ENCODE assay signal across 8 cellular contexts in the genomic region with DNA sequence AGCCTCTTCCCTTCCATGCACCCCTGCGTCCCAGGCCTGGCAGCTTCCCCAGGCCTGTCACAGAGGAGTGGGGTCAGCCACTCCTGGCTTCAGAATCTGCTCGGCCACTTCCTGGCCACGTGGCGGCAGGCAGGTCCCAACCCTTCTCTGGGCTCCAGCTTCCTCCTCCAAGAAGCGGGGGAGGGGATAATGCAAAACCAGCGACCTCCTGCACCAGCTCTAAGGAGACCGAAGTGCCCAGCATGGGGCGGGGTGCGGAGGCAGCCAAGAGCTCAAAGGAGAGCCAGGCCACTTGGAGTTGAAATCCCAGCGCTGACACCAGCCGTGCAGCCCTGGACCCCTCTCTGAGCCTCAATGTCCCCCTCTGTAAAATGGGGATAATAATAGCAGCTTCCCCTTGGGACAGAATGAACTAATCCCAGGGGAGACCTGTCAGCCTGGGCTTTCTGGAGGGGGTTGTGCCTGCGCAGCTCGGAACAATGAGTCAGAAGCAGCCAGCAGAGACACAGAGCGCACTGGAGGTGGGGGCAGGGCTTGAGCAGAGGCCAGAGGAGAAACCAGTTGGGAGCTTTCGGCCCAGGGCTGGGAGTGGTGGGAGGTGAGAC. TPM values are rescaled to one million over a fixed set of nuclear protein-coding genes. Genes with fewer than 3 reads are reported as not detected.
A peak's percentile ranks its signal among the peaks of the same experiment; 100 is the strongest.
DNase-seq lines count a peak whose midpoint lies in the region; ATAC-seq, FAIRE-seq and TF ChIP-seq lines count a peak whose summit lies in the region.

No MANE protein-coding gene starts in this region.

- no peaks in the 10 kb centered on the region for H4K20me1 ChIP-seq in endothelial cell of umbilical vein (replicated peaks; ENCODE audit: control insufficient read depth, extremely low read depth, insufficient read depth, low read length)

- DNase-seq in GM03348 (ENCODE audit: low spot score) = peak; percentile 97
- DNase-seq in OCI-M1 (lab: John Stamatoyannopoulos, UW) = peak; percentile 75
- DNase-seq in endothelial cell of umbilical vein (ENCODE audit: low read depth, low spot score) = peak; percentile 77
- DNase-seq in mesenchymal stem cell = peak; percentile 93
- DNase-seq in upper lobe of right lung = peak; percentile 77
- DNase-seq in activated naive CD4-positive, alpha-beta T cell treated with Interleukin-2 at 50 U/mL for 16 hours = no peak

- H2AK5ac ChIP-seq in mesenchymal stem cell (ENCODE audit: low read length, severe bottlenecking) = peak overlapping the region; percentile 54

- no peaks in the 10 kb centered on the region for H3K9me1 ChIP-seq in endothelial cell of umbilical vein (replicated peaks; ENCODE audit: control insufficient read depth, extremely low read depth, insufficient read depth, low read length)

- no peak for TF ChIP-seq POLR2A in endothelial cell of umbilical vein (IDR thresholded peaks at IDR 0.05; ENCODE audit: low read depth, low read length)

- H3K9me3 ChIP-seq in endothelial cell of umbilical vein (replicated peaks; ENCODE audit: control insufficient read depth, insufficient read depth, low read length) = no peaks in the 10 kb centered on the region
- H3K9me3 ChIP-seq in mesenchymal stem cell (ENCODE audit: control insufficient read depth, low read length) = no peaks in the 10 kb centered on the region
- no peaks in the 10 kb centered on the region for H3K9me3 ChIP-seq in upper lobe of right lung

- no peak overlapping the region for H3K23ac ChIP-seq in mesenchymal stem cell (ENCODE audit: low read length in 2 of 2)

- H3K9ac ChIP-seq in endothelial cell of umbilical vein (replicated peaks; ENCODE audit: extremely low read depth, insufficient read depth, low read length) = peak overlapping the region; percentile 22
- H3K9ac ChIP-seq in mesenchymal stem cell (ENCODE audit: low read length) = peak overlapping the region; percentile 36

- TF ChIP-seq CTCF in endothelial cell of umbilical vein (IDR thresholded peaks at IDR 0.05; ENCODE audit: extremely low read depth in 1 of 2, insufficient read depth in 1 of 2, low read depth in 1 of 2, low read length in 2 of 2) (no peak), upper lobe of right lung (IDR thresholded peaks at IDR 0.05) (no peak)

- H3K4me3 ChIP-seq in endothelial cell of umbilical vein (replicated peaks in 1 of 3; ENCODE audit: insufficient read depth in 1 of 3, low read depth in 1 of 3, low read length in 3 of 3) (no peak overlapping the region), mesenchymal stem cell (ENCODE audit: insufficient read depth in 1 of 2, low read depth in 1 of 2, low read length in 2 of 2) (no peak overlapping the region), upper lobe of right lung (no peak overlapping the region)

- peak overlapping the region; percentile 55 for H2BK15ac ChIP-seq in mesenchymal stem cell (ENCODE audit: low read depth, poor library complexity, severe bottlenecking)

- peak; percentile 93 for FAIRE-seq in endothelial cell of umbilical vein (lab: Jason Lieb, UNC)

- H2BK5ac ChIP-seq in mesenchymal stem cell (ENCODE audit: low read depth, low read length, poor library complexity, severe bottlenecking) = no peak overlapping the region

- H3K14ac ChIP-seq in mesenchymal stem cell (ENCODE audit: low read length in 2 of 2) = peak overlapping the region in 1 of 2 experiments; percentile 94

- intact Hi-C loops in endothelial cell of umbilical vein (cut with micrococcal nuclease) = no loop called here
- intact Hi-C loops in upper lobe of right lung (cut with DNase I) = no loop called here

- H3K79me1 ChIP-seq in mesenchymal stem cell (replicated peaks; ENCODE audit: low read length, poor library complexity, severe bottlenecking) = no peaks in the 10 kb centered on the region

- H3K4me1 ChIP-seq in endothelial cell of umbilical vein (ENCODE audit: control insufficient read depth, extremely low read depth, insufficient read depth, low read length) (peaks cover 12% of the 10 kb centered on the region), mesenchymal stem cell (ENCODE audit: control insufficient read depth, insufficient read depth, low read depth, low read length) (peaks cover 45% of the 10 kb centered on the region), upper lobe of right lung (peaks cover 18% of the 10 kb centered on the region)

- peak overlapping the region; percentile 93 to 98 for H2BK12ac ChIP-seq in mesenchymal stem cell (ENCODE audit: low read length in 2 of 2)

- peak overlapping the region; percentile 94 for H2AFZ ChIP-seq in endothelial cell of umbilical vein (ENCODE audit: low read depth, low read length)
- H2AFZ ChIP-seq in mesenchymal stem cell (ENCODE audit: low read depth, low read length) = peak overlapping the region; percentile 85

- H3K27me3 ChIP-seq in endothelial cell of umbilical vein (ENCODE audit: control insufficient read depth in 2 of 2, insufficient read depth in 2 of 2, low read length in 2 of 2) = no peaks in the 10 kb centered on the region
- no peaks in the 10 kb centered on the region for H3K27me3 ChIP-seq in mesenchymal stem cell (ENCODE audit: control insufficient read depth in 1 of 2, insufficient read depth in 1 of 2, low read length in 2 of 2)
- no peaks in the 10 kb centered on the region for H3K27me3 ChIP-seq in upper lobe of right lung

- H3K4ac ChIP-seq in mesenchymal stem cell (ENCODE audit: low read depth in 1 of 2, low read length in 2 of 2) = peak overlapping the region; percentile 19 to 71

- H3K36me3 ChIP-seq in endothelial cell of umbilical vein (ENCODE audit: control insufficient read depth in 2 of 2, extremely low read depth in 1 of 2, insufficient read depth in 2 of 2, low read length in 2 of 2) (no peaks in the 10 kb centered on the region), mesenchymal stem cell (ENCODE audit: control insufficient read depth in 1 of 2, insufficient read depth in 2 of 2, low read depth in 1 of 2, low read length in 2 of 2) (no peaks in the 10 kb centered on the region), upper lobe of right lung (no peaks in the 10 kb centered on the region)

- POLR2A ChIA-PET in endothelial cell of umbilical vein (lab: Charles Lee) = no interaction called here

- 16% methylated on average over 12 of the region's 15 CpGs for WGBS in mesenchymal stem cell

- ATAC-seq in upper lobe of right lung = peak; percentile 73
- ATAC-seq in GM21423 (IDR thresholded peaks at IDR 0.05; ENCODE audit: unreplicated experiment) = no peak
- no peak for ATAC-seq in HG03039 (IDR thresholded peaks at IDR 0.05; ENCODE audit: unreplicated experiment)

- CTCF ChIA-PET in endothelial cell of umbilical vein (lab: Charles Lee) = interaction anchor here (0.9 to 1.7 kb wide), 3 partner anchors 18 to 622 kb away, joined by 3 to 24 read pairs (median 4); a partner anchor contains a TSS

- H4K91ac ChIP-seq in mesenchymal stem cell (ENCODE audit: low read length) = peak overlapping the region; percentile 95

- peak overlapping the region; percentile 98 for H4K8ac ChIP-seq in mesenchymal stem cell (ENCODE audit: low read length)

- BruUV-seq in endothelial cell of umbilical vein (replicated peaks; lab: Mats Ljungman, UMichigan) = no TSS peak

- H3K4me2 ChIP-seq in endothelial cell of umbilical vein (ENCODE audit: insufficient read depth, low read length) (peak overlapping the region; percentile 12), mesenchymal stem cell (ENCODE audit: low read length, poor library complexity, severe bottlenecking) (no peak overlapping the region)

- dilution Hi-C loops in endothelial cell of umbilical vein (cut with MboI; ENCODE audit: extremely low pct_ligation_motif_present, low sequenced_read_pairs) = no loop called here

- H2BK120ac ChIP-seq in mesenchymal stem cell (ENCODE audit: low read depth, low read length) = peak overlapping the region; percentile 91

- H3K27ac ChIP-seq in endothelial cell of umbilical vein (ENCODE audit: insufficient read depth, low read depth, low read length) (peak overlapping the region; percentile 28), mesenchymal stem cell (ENCODE audit: low read length, poor library complexity, severe bottlenecking) (peak overlapping the region; percentile 55), upper lobe of right lung (peak overlapping the region; percentile 36)

- peak overlapping the region; percentile 93 to 96 for H3K18ac ChIP-seq in mesenchymal stem cell (ENCODE audit: low read depth in 1 of 2, low read length in 2 of 2)

- no peaks in the 10 kb centered on the region for H3K79me2 ChIP-seq in endothelial cell of umbilical vein (ENCODE audit: control insufficient read depth, insufficient read depth, low read length)

RNA-seq across cellular contexts. Expression of a gene that starts 22.8 kb away (rescaled TPM):
- total RNA-seq in endothelial cell of umbilical vein (18.0 and 18.5 TPM in 2 replicates), upper lobe of right lung (31.8 TPM)
- 18.8 and 20.8 TPM in 2 replicates for polyA plus RNA-seq in endothelial cell of umbilical vein
- polyA plus RNA-seq in endothelial cell of umbilical vein (2011; cell fraction: cytosol; rRNA removed) = 13.5 and 19.5 TPM in 2 replicates
- 71.5 and 71.9 TPM in 2 replicates for polyA plus RNA-seq in endothelial cell of umbilical vein (2011; cell fraction: nucleus; rRNA removed)
- 5.3 and 7.7 TPM in 2 replicates for polyA plus RNA-seq in endothelial cell of umbilical vein (2012)
- polyA minus RNA-seq in endothelial cell of umbilical vein = 24.9 and 25.1 TPM in 2 replicates
- polyA minus RNA-seq in endothelial cell of umbilical vein (2011; cell fraction: cytosol; rRNA and poly(A)+ RNA removed) = 9.7 TPM
- 11.1 and 11.5 TPM in 2 replicates for polyA minus RNA-seq in endothelial cell of umbilical vein (2011; cell fraction: nucleus; rRNA and poly(A)+ RNA removed)
- 5.7 TPM for polyA plus RNA-seq in mesenchymal stem cell (2013, experiment 1 of 2)
- 5.9 TPM for polyA plus RNA-seq in mesenchymal stem cell (2013, experiment 2 of 2)

RNA-seq across cellular contexts. Expression of a gene that starts 49.6 kb away (rescaled TPM):
- total RNA-seq in endothelial cell of umbilical vein (not detected in 2 replicates), upper lobe of right lung (not detected)
- polyA plus RNA-seq in endothelial cell of umbilical vein = 0.06 and 0.14 TPM in 2 replicates
- polyA plus RNA-seq in endothelial cell of umbilical vein (2011; cell fraction: cytosol; rRNA removed) = not detected in 2 replicates
- polyA plus RNA-seq in endothelial cell of umbilical vein (2011; cell fraction: nucleus; rRNA removed) = not detected in 2 replicates
- polyA plus RNA-seq in endothelial cell of umbilical vein (2012) = 0.11 and 0.27 TPM in 2 replicates
- polyA minus RNA-seq in endothelial cell of umbilical vein = not detected in 2 replicates
- polyA minus RNA-seq in endothelial cell of umbilical vein (2011; cell fraction: cytosol; rRNA and poly(A)+ RNA removed) = not detected
- polyA minus RNA-seq in endothelial cell of umbilical vein (2011; cell fraction: nucleus; rRNA and poly(A)+ RNA removed) = not detected in 2 replicates
- polyA plus RNA-seq in mesenchymal stem cell (2013, experiment 1 of 2) = not detected
- polyA plus RNA-seq in mesenchymal stem cell (2013, experiment 2 of 2) = not detected

RNA-seq across cellular contexts. Expression of a gene that starts 50.0 kb away (rescaled TPM):
- total RNA-seq in endothelial cell of umbilical vein (not detected in 2 replicates), upper lobe of right lung (not detected)
- polyA plus RNA-seq in endothelial cell of umbilical vein = not detected in 2 replicates
- not detected in 2 replicates for polyA plus RNA-seq in endothelial cell of umbilical vein (2011; cell fraction: cytosol; rRNA removed)
- not detected in 2 replicates for polyA plus RNA-seq in endothelial cell of umbilical vein (2011; cell fraction: nucleus; rRNA removed)
- polyA plus RNA-seq in endothelial cell of umbilical vein (2012) = not detected in 2 replicates
- polyA minus RNA-seq in endothelial cell of umbilical vein = not detected in 2 replicates
- not detected for polyA minus RNA-seq in endothelial cell of umbilical vein (2011; cell fraction: cytosol; rRNA and poly(A)+ RNA removed)
- polyA minus RNA-seq in endothelial cell of umbilical vein (2011; cell fraction: nucleus; rRNA and poly(A)+ RNA removed) = not detected in 2 replicates
- not detected for polyA plus RNA-seq in mesenchymal stem cell (2013, experiment 1 of 2)
- not detected for polyA plus RNA-seq in mesenchymal stem cell (2013, experiment 2 of 2)
